ENCODE assay signal across 1 cellular context in the genomic region with DNA sequence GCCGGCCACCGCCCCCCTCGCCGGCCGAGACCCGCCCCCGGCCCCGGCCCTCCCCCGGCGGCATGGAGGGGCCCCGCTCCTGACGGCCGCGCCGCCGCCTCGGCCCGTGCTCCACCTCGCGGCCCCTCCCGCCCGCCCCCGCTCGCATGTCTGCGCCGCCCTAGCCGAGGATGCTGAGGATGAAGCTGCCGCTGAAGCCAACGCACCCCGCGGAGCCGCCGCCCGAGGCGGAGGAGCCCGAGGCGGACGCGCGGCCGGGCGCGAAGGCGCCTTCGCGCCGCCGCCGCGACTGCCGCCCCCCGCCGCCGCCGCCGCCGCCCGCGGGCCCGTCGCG.
TF ChIP-seq lines count a peak whose summit lies in the region.

No MANE protein-coding gene starts in this region.

TF ChIP-seq in K562, 482 proteins besides CTCF, POLR2A, EP300 and RAD21 (continued from another document):
- TF ChIP-seq ATF7 (IDR thresholded peaks at IDR 0.05) (no peak), FOXJ2 (tag; IDR thresholded peaks at IDR 0.05) (0 out of 2 replicates have a peak, but pooled peaks have one; percentile 20), ZNF436 (CRISPR knock-in tag; IDR thresholded peaks at IDR 0.05) (no peak), BHLHE40 (IDR thresholded peaks at IDR 0.05; ENCODE audit: low read length) (no peak), ZMIZ1 (IDR thresholded peaks at IDR 0.05; ENCODE audit: low read depth in 2 of 2, low read length in 2 of 2) (no peak), RBM25 (IDR thresholded peaks at IDR 0.05; ENCODE audit: low read depth, low read length, severe bottlenecking) (no peak)
